ENCODE assay signal across 1 cellular context in the genomic region with DNA sequence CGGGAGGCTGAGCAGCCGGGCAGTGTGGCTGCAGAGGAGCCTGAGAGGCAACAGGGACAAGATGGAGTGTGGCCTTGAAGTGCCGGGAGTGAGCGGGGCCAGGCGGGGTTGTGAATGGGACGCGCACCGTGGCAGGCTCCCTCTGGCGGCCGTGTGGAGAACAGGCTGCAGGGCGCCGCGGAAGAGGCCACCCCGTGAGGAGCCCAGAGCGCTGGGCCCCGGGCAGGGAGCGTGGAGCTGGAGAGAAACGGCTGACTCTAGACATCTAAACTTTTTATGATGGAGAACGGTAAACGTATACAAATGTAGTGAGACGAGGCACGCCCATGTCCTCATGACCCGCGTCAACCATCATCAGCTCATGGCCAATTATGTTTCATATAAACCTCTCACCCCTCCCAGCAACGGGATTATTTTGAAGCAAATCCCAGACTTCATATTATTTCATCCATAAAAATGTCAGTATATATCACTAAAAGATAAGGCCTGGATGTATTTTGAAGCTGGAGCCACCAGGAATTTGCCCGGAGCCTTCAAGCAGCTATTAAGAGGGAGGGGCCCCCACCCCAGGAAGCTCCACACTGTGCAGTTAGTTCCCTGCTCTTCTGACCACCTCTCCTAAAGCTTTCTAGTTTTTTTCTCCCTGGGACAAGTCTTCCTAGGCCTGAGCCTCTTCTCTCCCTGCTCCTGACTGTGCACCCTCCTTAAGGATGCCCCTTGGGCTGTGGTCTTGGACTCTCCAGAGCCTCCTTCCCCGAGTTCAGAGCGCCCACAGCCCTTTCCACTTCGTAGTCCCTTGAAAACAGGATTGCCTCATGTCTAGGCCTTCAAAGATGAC.
TF ChIP-seq lines count a peak whose summit lies in the region.

No MANE protein-coding gene starts in this region.

TF ChIP-seq in HEK293, 187 proteins besides CTCF, POLR2A, EP300 and RAD21 (continued from another document and continues in another):
- TF ChIP-seq ZNF223 (tag by site-specific recombination; IDR thresholded peaks at IDR 0.05) (no peak), ZNF621 (tag by site-specific recombination; IDR thresholded peaks at IDR 0.05) (no peak), SP2 (tag by site-specific recombination; IDR thresholded peaks at IDR 0.05) (peak; percentile 31), ZNF362 (tag by site-specific recombination; IDR thresholded peaks at IDR 0.05) (no peak), MZF1 (tag by site-specific recombination; IDR thresholded peaks at IDR 0.05; ENCODE audit: borderline replicate concordance) (peak; percentile 54; the same call in 1 of the 2 replicates), ZNF214 (tag by site-specific recombination; IDR thresholded peaks at IDR 0.05; ENCODE audit: borderline replicate concordance) (no peak), ZNF433 (tag by site-specific recombination; IDR thresholded peaks at IDR 0.05; ENCODE audit: low read depth) (no peak), ZNF341 (tag by site-specific recombination; IDR thresholded peaks at IDR 0.05; ENCODE audit: low read depth) (peak; percentile 96), ZNF707 (tag by site-specific recombination; IDR thresholded peaks at IDR 0.05) (no peak), ZSCAN30 (tag by site-specific recombination; IDR thresholded peaks at IDR 0.05) (peak; percentile 90), ZNF18 (tag by site-specific recombination; IDR thresholded peaks at IDR 0.05) (peak; percentile 23; the same call in 1 of the 2 replicates), ZNF768 (tag by site-specific recombination; IDR thresholded peaks at IDR 0.05) (no peak), ZNF580 (tag by site-specific recombination; IDR thresholded peaks at IDR 0.05) (no peak), PATZ1 (tag by site-specific recombination; IDR thresholded peaks at IDR 0.05) (peak; percentile 89), BCL11B (tag by site-specific recombination; IDR thresholded peaks at IDR 0.05; ENCODE audit: low read depth) (no peak), ZBTB48 (tag by site-specific recombination; IDR thresholded peaks at IDR 0.05) (peak; percentile 95), ZNF148 (tag by site-specific recombination; IDR thresholded peaks at IDR 0.05; ENCODE audit: borderline replicate concordance) (no peak), ZNF2 (tag by site-specific recombination; IDR thresholded peaks at IDR 0.05) (peak; percentile 99), KLF16 (tag by site-specific recombination; IDR thresholded peaks at IDR 0.05) (peak; percentile 67; the same call in 1 of the 2 replicates), HOXC10 (CRISPR knock-in tag; IDR thresholded peaks at IDR 0.05) (no peak), ZBTB8A (tag by site-specific recombination; IDR thresholded peaks at IDR 0.05) (peak; percentile 94), ZNF354C (tag by site-specific recombination; IDR thresholded peaks at IDR 0.05; ENCODE audit: borderline replicate concordance, low read depth) (no peak), ZNF785 (tag by site-specific recombination; IDR thresholded peaks at IDR 0.05) (0 out of 2 replicates have a peak, but pooled peaks have one; percentile 41), ZSCAN23 (tag by site-specific recombination; IDR thresholded peaks at IDR 0.05) (no peak), ZNF830 (tag by site-specific recombination; IDR thresholded peaks at IDR 0.05; ENCODE audit: low read depth) (no peak), OSR2 (tag by site-specific recombination; IDR thresholded peaks at IDR 0.05) (peak; percentile 67; the same call in 1 of the 2 replicates), ZNF626 (tag by site-specific recombination; IDR thresholded peaks at IDR 0.05) (no peak), ZNF791 (tag by site-specific recombination; IDR thresholded peaks at IDR 0.05) (no peak), ZXDB (tag by site-specific recombination; IDR thresholded peaks at IDR 0.05) (peak; percentile 67; the same call in 1 of the 2 replicates), ZNF555 (tag by site-specific recombination; conservative IDR thresholded peaks at IDR 0.05) (no peak), ZNF521 (tag by site-specific recombination; IDR thresholded peaks at IDR 0.05) (no peak), SALL2 (tag by site-specific recombination; IDR thresholded peaks at IDR 0.05; ENCODE audit: borderline replicate concordance) (no peak), ZNF132 (tag by site-specific recombination; IDR thresholded peaks at IDR 0.05; ENCODE audit: borderline replicate concordance) (no peak), FEZF1 (tag by site-specific recombination; IDR thresholded peaks at IDR 0.05) (peak; percentile 67), ZNF174 (tag by site-specific recombination; IDR thresholded peaks at IDR 0.05) (no peak), ZNF416 (tag by site-specific recombination; IDR thresholded peaks at IDR 0.05) (no peak), ZNF747 (tag by site-specific recombination; IDR thresholded peaks at IDR 0.05) (no peak), GLIS2 (tag by site-specific recombination; IDR thresholded peaks at IDR 0.05) (peak; percentile 89), GLIS1 (tag by site-specific recombination; IDR thresholded peaks at IDR 0.05) (peak; percentile 69), ZEB2 (tag by site-specific recombination; IDR thresholded peaks at IDR 0.05) (peak; percentile 91), ZNF549 (tag by site-specific recombination; IDR thresholded peaks at IDR 0.05) (no peak), ZNF529 (tag by site-specific recombination; IDR thresholded peaks at IDR 0.05; ENCODE audit: insufficient replicate concordance) (no peak), ZNF677 (tag by site-specific recombination; IDR thresholded peaks at IDR 0.05) (no peak), ZNF37A (tag by site-specific recombination; IDR thresholded peaks at IDR 0.05) (no peak), ZIC2 (tag by site-specific recombination; IDR thresholded peaks at IDR 0.05) (peak; percentile 78), ZNF623 (tag by site-specific recombination; IDR thresholded peaks at IDR 0.05) (no peak)
- TF ChIP-seq, protein P1, sequence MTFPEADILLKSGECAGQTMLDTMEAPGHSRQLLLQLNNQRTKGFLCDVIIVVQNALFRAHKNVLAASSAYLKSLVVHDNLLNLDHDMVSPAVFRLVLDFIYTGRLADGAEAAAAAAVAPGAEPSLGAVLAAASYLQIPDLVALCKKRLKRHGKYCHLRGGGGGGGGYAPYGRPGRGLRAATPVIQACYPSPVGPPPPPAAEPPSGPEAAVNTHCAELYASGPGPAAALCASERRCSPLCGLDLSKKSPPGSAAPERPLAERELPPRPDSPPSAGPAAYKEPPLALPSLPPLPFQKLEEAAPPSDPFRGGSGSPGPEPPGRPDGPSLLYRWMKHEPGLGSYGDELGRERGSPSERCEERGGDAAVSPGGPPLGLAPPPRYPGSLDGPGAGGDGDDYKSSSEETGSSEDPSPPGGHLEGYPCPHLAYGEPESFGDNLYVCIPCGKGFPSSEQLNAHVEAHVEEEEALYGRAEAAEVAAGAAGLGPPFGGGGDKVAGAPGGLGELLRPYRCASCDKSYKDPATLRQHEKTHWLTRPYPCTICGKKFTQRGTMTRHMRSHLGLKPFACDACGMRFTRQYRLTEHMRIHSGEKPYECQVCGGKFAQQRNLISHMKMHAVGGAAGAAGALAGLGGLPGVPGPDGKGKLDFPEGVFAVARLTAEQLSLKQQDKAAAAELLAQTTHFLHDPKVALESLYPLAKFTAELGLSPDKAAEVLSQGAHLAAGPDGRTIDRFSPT (tag by site-specific recombination; IDR thresholded peaks at IDR 0.05), result no peak; the same call in 1 of the 2 replicates
- TF ChIP-seq, protein P2, sequence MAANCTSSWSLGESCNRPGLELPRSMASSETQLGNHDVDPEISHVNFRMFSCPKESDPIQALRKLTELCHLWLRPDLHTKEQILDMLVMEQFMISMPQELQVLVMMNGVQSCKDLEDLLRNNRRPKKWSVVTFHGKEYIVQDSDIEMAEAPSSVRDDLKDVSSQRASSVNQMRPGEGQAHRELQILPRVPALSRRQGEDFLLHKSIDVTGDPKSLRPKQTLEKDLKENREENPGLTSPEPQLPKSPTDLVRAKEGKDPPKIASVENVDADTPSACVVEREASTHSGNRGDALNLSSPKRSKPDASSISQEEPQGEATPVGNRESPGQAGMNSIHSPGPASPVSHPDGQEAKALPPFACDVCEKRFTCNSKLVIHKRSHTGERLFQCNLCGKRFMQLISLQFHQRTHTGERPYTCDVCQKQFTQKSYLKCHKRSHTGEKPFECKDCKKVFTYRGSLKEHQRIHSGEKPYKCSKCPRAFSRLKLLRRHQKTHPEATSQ (tag by site-specific recombination; IDR thresholded peaks at IDR 0.05), result no peak
- TF ChIP-seq, protein P3, sequence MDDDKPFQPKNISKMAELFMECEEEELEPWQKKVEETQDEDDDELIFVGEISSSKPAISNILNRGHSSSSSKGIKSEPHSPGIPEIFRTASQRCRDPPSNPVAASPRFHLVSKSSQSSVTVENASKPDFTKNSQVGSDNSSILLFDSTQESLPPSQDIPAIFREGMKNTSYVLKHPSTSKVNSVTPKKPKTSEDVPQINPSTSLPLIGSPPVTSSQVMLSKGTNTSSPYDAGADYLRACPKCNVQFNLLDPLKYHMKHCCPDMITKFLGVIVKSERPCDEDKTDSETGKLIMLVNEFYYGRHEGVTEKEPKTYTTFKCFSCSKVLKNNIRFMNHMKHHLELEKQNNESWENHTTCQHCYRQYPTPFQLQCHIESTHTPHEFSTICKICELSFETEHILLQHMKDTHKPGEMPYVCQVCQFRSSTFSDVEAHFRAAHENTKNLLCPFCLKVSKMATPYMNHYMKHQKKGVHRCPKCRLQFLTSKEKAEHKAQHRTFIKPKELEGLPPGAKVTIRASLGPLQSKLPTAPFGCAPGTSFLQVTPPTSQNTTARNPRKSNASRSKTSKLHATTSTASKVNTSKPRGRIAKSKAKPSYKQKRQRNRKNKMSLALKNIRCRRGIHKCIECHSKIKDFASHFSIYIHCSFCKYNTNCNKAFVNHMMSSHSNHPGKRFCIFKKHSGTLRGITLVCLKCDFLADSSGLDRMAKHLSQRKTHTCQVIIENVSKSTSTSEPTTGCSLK (tag by site-specific recombination; IDR thresholded peaks at IDR 0.05), result no peak
